Comparison of ENCODE assay signal across 20 cellular contexts in genomic region chr18:3383381-3383915, GRCh38.
DNase-seq lines count a peak whose midpoint lies in the region; ATAC-seq, FAIRE-seq and TF ChIP-seq lines count a peak whose summit lies in the region.
"Had no signal": no experiment of that assay in that cellular context is flagged by ENCODE, and none has a peak within 500 bp of the region (broad histone marks: within the 10 kb centered on the region; RNA-seq: fewer than 3 reads in every experiment).

No MANE protein-coding gene starts in this region.

- H3K27me3 ChIP-seq in GM23248 (replicated peaks; ENCODE audit: insufficient read depth) (no peaks in the 10 kb centered on the region), K562 (ENCODE audit: control insufficient read depth in 2 of 2, insufficient read depth in 2 of 2, low read length in 2 of 2) (no peaks in the 10 kb centered on the region), neuronal stem cell (ENCODE audit: control insufficient read depth in 3 of 3, insufficient read depth in 3 of 3, low read depth in 1 of 3, low read length in 3 of 3) (no peaks in the 10 kb centered on the region), PC-3 (ENCODE audit: low read length) (no peaks in the 10 kb centered on the region)
- H3K27me3 ChIP-seq: BE2C, Peyer's patch, tibial artery had no signal

- no peak for DNase-seq in GM23248
- peak; percentile 27 for DNase-seq in NCI-H510A treated with DMSO at 0.1 percent for 48 hours (lab: John Stamatoyannopoulos, UW)
- DNase-seq in K562 (ENCODE audit: extremely low read depth in 1 of 4, low spot score in 3 of 4) = no peak
- DNase-seq in neuronal stem cell (ENCODE audit: low spot score) = peak; percentile 32
- no peak for DNase-seq in RWPE1 (ENCODE audit: low spot score)
- no peak for DNase-seq in SHP77 (lab: John Stamatoyannopoulos, UW)
- DNase-seq in PC-3 = no peak
- DNase-seq: activated CD8-positive, alpha-beta T cell treated with anti-CD3 and anti-CD28 coated beads for 36 hours; activated naive CD8-positive, alpha-beta T cell treated with anti-CD3 and anti-CD28 coated beads, Interleukin-2, amount 10 ng/mL, durations not matched to agents 7 days and 5 days; activated T-cell treated with anti-CD3 and anti-CD28 coated beads, Interleukin-2, amount 50 U/mL, for 48 hours; BE2C; effector CD8-positive, alpha-beta T cell; KBM-7; NCI-H345; occipital lobe; Peyer's patch; stimulated activated CD4-positive, alpha-beta T cell treated with anti-CD3 and anti-CD28 coated beads, Interleukin-4, amount 100 ng/mL, for 4 hours; SW 1271; tibial artery had no signal

- TF ChIP-seq RAD21 in K562 (CRISPR knock-in tag; conservative IDR thresholded peaks at IDR 0.05 in 1 of 2, IDR thresholded peaks at IDR 0.05 in 1 of 2) = no peak

- H4K20me1 ChIP-seq in GM23248 (ENCODE audit: insufficient read depth) (no peaks in the 10 kb centered on the region), K562 (replicated peaks; ENCODE audit: control insufficient read depth, insufficient read depth, low read length) (no peaks in the 10 kb centered on the region), PC-3 (ENCODE audit: low read length) (no peaks in the 10 kb centered on the region)

- no peaks in the 10 kb centered on the region for H3K36me3 ChIP-seq in GM23248 (ENCODE audit: low read depth)
- no peaks in the 10 kb centered on the region for H3K36me3 ChIP-seq in K562 (ENCODE audit: control insufficient read depth, insufficient read depth, low read length)
- no peaks in the 10 kb centered on the region for H3K36me3 ChIP-seq in neuronal stem cell (replicated peaks in 1 of 2; ENCODE audit: control insufficient read depth in 2 of 2, insufficient read depth in 2 of 2, low read length in 2 of 2)
- no peaks in the 10 kb centered on the region for H3K36me3 ChIP-seq in PC-3 (ENCODE audit: low read depth, low read length)
- H3K36me3 ChIP-seq: BE2C, Peyer's patch, tibial artery had no signal

- CTCF ChIA-PET in K562 (lab: Yijun Ruan, JAX; ENCODE audit: low intra/inter-chr PET ratio) = no interaction called here
- CTCF ChIA-PET in RWPE1 (lab: Yijun Ruan, JAX) = no interaction called here
- CTCF ChIA-PET in PC-3 (lab: Charles Lee) = no interaction called here

- in situ Hi-C loops in GM23248 (cut with MboI) (no loop called here), K562 (cut with MboI) (no loop called here)

- TF ChIP-seq CTCF in K562 (IDR thresholded peaks at IDR 0.05 in 2 of 3, conservative IDR thresholded peaks at IDR 0.05 in 1 of 3; ENCODE audit: insufficient read depth in 2 of 3, low read depth in 1 of 3, low read length in 3 of 3) = no peak
- TF ChIP-seq CTCF in RWPE1 (conservative IDR thresholded peaks at IDR 0.05; ENCODE audit: low read depth) = no peak
- no peak for TF ChIP-seq CTCF in PC-3 (conservative IDR thresholded peaks at IDR 0.05; ENCODE audit: low read depth, low read length)

- H3F3A ChIP-seq in GM23248 (ENCODE audit: insufficient read depth) (no peaks in the 10 kb centered on the region), PC-3 (ENCODE audit: low read length, unreplicated experiment) (no peaks in the 10 kb centered on the region)

- H4K91ac ChIP-seq in neuronal stem cell (ENCODE audit: low read depth, low read length, poor library complexity) = no peak overlapping the region

- no peak overlapping the region for H3K18ac ChIP-seq in neuronal stem cell (ENCODE audit: low read length)

- no peak for TF ChIP-seq POLR2A in K562 (conservative IDR thresholded peaks at IDR 0.05)

- WGBS in GM23248 (ENCODE audit: low coverage in 1 of 2, low lambda C conversion rate in 2 of 2, missing lambda C conversion rate in 2 of 2), 2 experiments = 56 to 62% methylated on average over 5 of the region's 5 CpGs
- 34% methylated on average over 5 of the region's 5 CpGs for WGBS in K562 (ENCODE audit: insufficient coverage, low coverage, missing lambda C conversion rate)
- no CpG with 5 or more reads among the region's 5 CpGs for WGBS in neuronal stem cell (ENCODE audit: extremely low coverage in 2 of 2, insufficient read length in 2 of 2, insufficient replicate concordance in 1 of 2), 2 donors

- FAIRE-seq in K562 (lab: Jason Lieb, UNC) = no peak

- H3K9me2 ChIP-seq in GM23248 (ENCODE audit: insufficient read depth) = no peaks in the 10 kb centered on the region
- H3K9me2 ChIP-seq in PC-3 (replicated peaks; ENCODE audit: low read length) = no peaks in the 10 kb centered on the region

- H2BK12ac ChIP-seq in neuronal stem cell (ENCODE audit: low read length) = no peak overlapping the region

- H3K23ac ChIP-seq in neuronal stem cell (ENCODE audit: low read depth, low read length, poor library complexity) = no peak overlapping the region

- H3K4ac ChIP-seq in neuronal stem cell (ENCODE audit: low read length) = no peak overlapping the region

- peak overlapping the region; percentile 44; the same call in 1 of the 2 replicates for H2AFZ ChIP-seq in GM23248
- H2AFZ ChIP-seq in K562 (ENCODE audit: low read depth, low read length) = peak overlapping the region; percentile 28; the same call in 1 of the 2 replicates
- no peak overlapping the region for H2AFZ ChIP-seq in neuronal stem cell (ENCODE audit: low read length)
- H2AFZ ChIP-seq in PC-3 (ENCODE audit: low read length) = no peak overlapping the region

- no peak overlapping the region for H4K8ac ChIP-seq in neuronal stem cell (ENCODE audit: low read depth, low read length)

- H3K4me1 ChIP-seq in GM23248 (ENCODE audit: insufficient read depth) (peaks cover 16% of the 10 kb centered on the region), K562 (replicated peaks in 1 of 2; ENCODE audit: control insufficient read depth in 2 of 2, insufficient read depth in 2 of 2, low read length in 2 of 2) (peaks cover 0 to 10% of the 10 kb centered on the region in 2 experiments; a peak in 3 of 5 replicates), neuronal stem cell (ENCODE audit: control insufficient read depth in 2 of 2, insufficient read depth in 1 of 2, low read depth in 1 of 2, low read length in 2 of 2) (peaks cover 0 to 3% of the 10 kb centered on the region in 2 donors), PC-3 (ENCODE audit: insufficient read depth, low read length) (peaks cover 20% of the 10 kb centered on the region)
- H3K4me1 ChIP-seq: BE2C, Peyer's patch, tibial artery had no signal

- TF ChIP-seq EP300 in K562 (IDR thresholded peaks at IDR 0.05; ENCODE audit: low read length) = no peak

- POLR2A ChIA-PET in K562 (lab: Yijun Ruan, JAX) = interaction anchor here (1.0 to 2.5 kb wide), 4 partner anchors 9 to 25 kb away, joined by 4 to 9 read pairs (median 5); no protein-coding TSS in a partner anchor
- POLR2A ChIA-PET in RWPE1 (lab: Yijun Ruan, JAX; ENCODE audit: low non-redundant PET) = no interaction called here
- POLR2A ChIA-PET in PC-3 (lab: Charles Lee; ENCODE audit: unreplicated experiment) = no interaction called here

- H3K9me3 ChIP-seq in GM23248 (ENCODE audit: low read depth) = no peaks in the 10 kb centered on the region
- H3K9me3 ChIP-seq in K562 (replicated peaks; ENCODE audit: control insufficient read depth, insufficient read depth, low read depth, low read length) = no peaks in the 10 kb centered on the region
- no peaks in the 10 kb centered on the region for H3K9me3 ChIP-seq in neuronal stem cell (replicated peaks in 1 of 2; ENCODE audit: control insufficient read depth in 2 of 2, insufficient read depth in 1 of 2, low read depth in 1 of 2, low read length in 2 of 2)
- no peaks in the 10 kb centered on the region for H3K9me3 ChIP-seq in PC-3 (ENCODE audit: low read length)
- H3K9me3 ChIP-seq: BE2C, Peyer's patch, tibial artery had no signal

- no peaks in the 10 kb centered on the region for H3K79me1 ChIP-seq in neuronal stem cell (ENCODE audit: low read depth, low read length)

- no peak for ATAC-seq in K562
- ATAC-seq in HG02981 (IDR thresholded peaks at IDR 0.05; ENCODE audit: unreplicated experiment) = no peak
- ATAC-seq in PC-3 = no peak
- ATAC-seq: activated CD8-positive, alpha-beta T cell treated with anti-CD3 and anti-CD28 coated beads for 36 hours had no signal

- H3K79me2 ChIP-seq in GM23248 (ENCODE audit: insufficient read depth) (no peaks in the 10 kb centered on the region), K562 (ENCODE audit: control insufficient read depth, insufficient read depth, low read length) (no peaks in the 10 kb centered on the region), PC-3 (ENCODE audit: low read length) (no peaks in the 10 kb centered on the region)

- no peak overlapping the region for H2BK15ac ChIP-seq in neuronal stem cell (ENCODE audit: low read length)

- H3K4me3 ChIP-seq in GM23248 (no peak overlapping the region), K562 (no peak overlapping the region), neuronal stem cell (ENCODE audit: low read length in 2 of 2) (no peak overlapping the region), PC-3 (ENCODE audit: low read length) (no peak overlapping the region)
- H3K4me3 ChIP-seq: Peyer's patch, tibial artery had no signal

- intact Hi-C loops in K562 (cut with micrococcal nuclease) (no loop called here), PC-3 (cut with micrococcal nuclease) (no loop called here)

- BruUV-seq in K562 (replicated peaks; lab: Mats Ljungman, UMichigan) = no TSS peak
- BruUV-seq in PC-3 (replicated peaks; lab: Mats Ljungman, UMichigan) = no TSS peak

- H3K9me1 ChIP-seq in K562 (ENCODE audit: control insufficient read depth, insufficient read depth, low read length) = no peaks in the 10 kb centered on the region

- H3K14ac ChIP-seq in neuronal stem cell (ENCODE audit: low read length) = no peak overlapping the region

- H2BK120ac ChIP-seq in neuronal stem cell (ENCODE audit: low read depth, low read length) = no peak overlapping the region

- H3K4me2 ChIP-seq in GM23248 (ENCODE audit: unreplicated experiment) (no peak overlapping the region), K562 (ENCODE audit: insufficient read depth, low read length) (no peak overlapping the region), neuronal stem cell (ENCODE audit: insufficient read depth, low read length, poor library complexity, severe bottlenecking) (no peak overlapping the region), PC-3 (ENCODE audit: low read length) (no peak overlapping the region)

- no peak overlapping the region for H2AK5ac ChIP-seq in neuronal stem cell (ENCODE audit: low read depth, low read length)

- H3K27ac ChIP-seq in GM23248 (no peak overlapping the region), K562 (ENCODE audit: extremely low read depth, low read depth, low read length) (no peak overlapping the region), neuronal stem cell (replicated peaks; ENCODE audit: low read length) (no peak overlapping the region), RWPE1 (no peak overlapping the region), PC-3 (ENCODE audit: low read length) (no peak overlapping the region)
- H3K27ac ChIP-seq: Peyer's patch, tibial artery had no signal

- H3K9ac ChIP-seq in GM23248 (no peak overlapping the region), K562 (ENCODE audit: insufficient read depth in 1 of 2, low read depth in 2 of 2, low read length in 2 of 2) (no peak overlapping the region), neuronal stem cell (ENCODE audit: low read depth, low read length, poor library complexity) (no peak overlapping the region), PC-3 (ENCODE audit: low read length) (no peak overlapping the region)

- H2BK5ac ChIP-seq in neuronal stem cell (ENCODE audit: low read length) = no peak overlapping the region

Comparison
In these comparisons a context has a peak if more than half of its experiments do, and no peak if none do; other contexts are left out.
1. DNase-seq: peak in NCI-H510A treated with DMSO at 0.1 percent for 48 hours (single experiment) and neuronal stem cell (single experiment); none in GM23248 (single experiment), K562 (0 of 4), RWPE1 (single experiment), SHP77 (0 of 2) and PC-3 (single experiment).
2. H2AFZ ChIP-seq: peak in GM23248 (single experiment) and K562 (single experiment); none in neuronal stem cell (single experiment) and PC-3 (single experiment).